Comparison of ENCODE assay signal across 1 cellular context in the genomic region with DNA sequence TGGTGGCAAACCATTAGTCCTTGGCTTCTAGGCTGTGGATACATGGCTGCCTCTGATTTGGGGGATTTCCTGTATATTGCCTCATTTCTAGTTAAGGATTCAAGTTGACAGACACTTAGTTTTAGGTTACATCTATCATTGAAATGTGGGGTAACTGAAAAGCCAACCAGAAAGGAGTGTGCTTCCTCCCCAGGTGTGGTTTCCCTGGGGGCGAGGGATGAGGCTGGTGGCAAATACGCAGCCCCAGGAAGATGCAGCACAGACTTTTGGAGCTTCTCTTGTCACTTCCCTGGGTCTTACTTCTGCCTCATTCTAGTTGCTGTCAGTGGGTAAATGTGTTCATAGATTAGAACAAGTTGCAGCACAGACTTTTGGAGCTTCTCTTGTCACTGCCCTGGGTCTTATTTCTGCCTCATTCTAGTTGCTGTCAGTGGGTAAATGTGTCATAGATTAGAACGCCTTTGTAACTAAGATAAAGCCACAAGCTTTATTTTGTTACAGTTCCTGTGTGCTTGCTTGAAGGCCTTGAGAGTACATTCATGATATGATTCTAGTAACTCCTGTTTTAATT.
TF ChIP-seq lines count a peak whose summit lies in the region.

No MANE protein-coding gene starts in this region.

TF ChIP-seq in K562, 482 proteins besides CTCF, POLR2A, EP300 and RAD21 (continued from another document):
- TF ChIP-seq, protein P1, sequence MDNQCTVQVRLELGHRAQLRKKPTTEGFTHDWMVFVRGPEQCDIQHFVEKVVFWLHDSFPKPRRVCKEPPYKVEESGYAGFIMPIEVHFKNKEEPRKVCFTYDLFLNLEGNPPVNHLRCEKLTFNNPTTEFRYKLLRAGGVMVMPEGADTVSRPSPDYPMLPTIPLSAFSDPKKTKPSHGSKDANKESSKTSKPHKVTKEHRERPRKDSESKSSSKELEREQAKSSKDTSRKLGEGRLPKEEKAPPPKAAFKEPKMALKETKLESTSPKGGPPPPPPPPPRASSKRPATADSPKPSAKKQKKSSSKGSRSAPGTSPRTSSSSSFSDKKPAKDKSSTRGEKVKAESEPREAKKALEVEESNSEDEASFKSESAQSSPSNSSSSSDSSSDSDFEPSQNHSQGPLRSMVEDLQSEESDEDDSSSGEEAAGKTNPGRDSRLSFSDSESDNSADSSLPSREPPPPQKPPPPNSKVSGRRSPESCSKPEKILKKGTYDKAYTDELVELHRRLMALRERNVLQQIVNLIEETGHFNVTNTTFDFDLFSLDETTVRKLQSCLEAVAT (IDR thresholded peaks at IDR 0.05), result no peak
- TF ChIP-seq RBM39 (optimal IDR thresholded peaks at IDR 0.05; ENCODE audit: low read depth, low read length) (no peak), SIN3B (IDR thresholded peaks at IDR 0.05; ENCODE audit: low read depth) (no peak), PRMT5 (CRISPR knock-in tag; IDR thresholded peaks at IDR 0.05) (no peak), RBBP5 (IDR thresholded peaks at IDR 0.05; ENCODE audit: borderline replicate concordance, insufficient read depth, low read length, poor library complexity, severe bottlenecking) (no peak), ZC3H8 (IDR thresholded peaks at IDR 0.05) (no peak), MYBL2 (IDR thresholded peaks at IDR 0.05; ENCODE audit: low read depth) (no peak), MYBL2 (CRISPR knock-in tag; IDR thresholded peaks at IDR 0.05; ENCODE audit: borderline replicate concordance) (no peak), HDAC3 (IDR thresholded peaks at IDR 0.05; ENCODE audit: borderline replicate concordance, partially characterized antibody) (no peak), ZFX (CRISPR knock-in tag; IDR thresholded peaks at IDR 0.05) (peak; percentile 61; the same call in 1 of the 2 replicates), ARNT (IDR thresholded peaks at IDR 0.05) (0 out of 4 replicates have a peak, but pooled peaks of 1 of the 2 experiments have one; percentile 40), HDAC8 (tag; IDR thresholded peaks at IDR 0.05) (no peak), SUPT5H (IDR thresholded peaks at IDR 0.05) (no peak), SOX6 (IDR thresholded peaks at IDR 0.05) (peak; percentile 91), FOSL1 (tag; conservative IDR thresholded peaks at IDR 0.05) (no peak), KDM4B (IDR thresholded peaks at IDR 0.05; ENCODE audit: borderline replicate concordance in 2 of 2, low read depth in 1 of 2) (no peak), FOS (IDR thresholded peaks at IDR 0.05; ENCODE audit: extremely low read depth, insufficient read length) (no peak), ELF2 (CRISPR knock-in tag; IDR thresholded peaks at IDR 0.05) (no peak), CEBPG (CRISPR knock-in tag; IDR thresholded peaks at IDR 0.05) (peak; percentile 66; the same call in 1 of the 2 replicates), CEBPG (tag; conservative IDR thresholded peaks at IDR 0.05 in 1 of 2, IDR thresholded peaks at IDR 0.05 in 1 of 2) (no peak)
- TF ChIP-seq, protein P2, sequence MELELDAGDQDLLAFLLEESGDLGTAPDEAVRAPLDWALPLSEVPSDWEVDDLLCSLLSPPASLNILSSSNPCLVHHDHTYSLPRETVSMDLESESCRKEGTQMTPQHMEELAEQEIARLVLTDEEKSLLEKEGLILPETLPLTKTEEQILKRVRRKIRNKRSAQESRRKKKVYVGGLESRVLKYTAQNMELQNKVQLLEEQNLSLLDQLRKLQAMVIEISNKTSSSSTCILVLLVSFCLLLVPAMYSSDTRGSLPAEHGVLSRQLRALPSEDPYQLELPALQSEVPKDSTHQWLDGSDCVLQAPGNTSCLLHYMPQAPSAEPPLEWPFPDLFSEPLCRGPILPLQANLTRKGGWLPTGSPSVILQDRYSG (tag; conservative IDR thresholded peaks at IDR 0.05; ENCODE audit: low read depth), result no peak
- TF ChIP-seq, protein P3, sequence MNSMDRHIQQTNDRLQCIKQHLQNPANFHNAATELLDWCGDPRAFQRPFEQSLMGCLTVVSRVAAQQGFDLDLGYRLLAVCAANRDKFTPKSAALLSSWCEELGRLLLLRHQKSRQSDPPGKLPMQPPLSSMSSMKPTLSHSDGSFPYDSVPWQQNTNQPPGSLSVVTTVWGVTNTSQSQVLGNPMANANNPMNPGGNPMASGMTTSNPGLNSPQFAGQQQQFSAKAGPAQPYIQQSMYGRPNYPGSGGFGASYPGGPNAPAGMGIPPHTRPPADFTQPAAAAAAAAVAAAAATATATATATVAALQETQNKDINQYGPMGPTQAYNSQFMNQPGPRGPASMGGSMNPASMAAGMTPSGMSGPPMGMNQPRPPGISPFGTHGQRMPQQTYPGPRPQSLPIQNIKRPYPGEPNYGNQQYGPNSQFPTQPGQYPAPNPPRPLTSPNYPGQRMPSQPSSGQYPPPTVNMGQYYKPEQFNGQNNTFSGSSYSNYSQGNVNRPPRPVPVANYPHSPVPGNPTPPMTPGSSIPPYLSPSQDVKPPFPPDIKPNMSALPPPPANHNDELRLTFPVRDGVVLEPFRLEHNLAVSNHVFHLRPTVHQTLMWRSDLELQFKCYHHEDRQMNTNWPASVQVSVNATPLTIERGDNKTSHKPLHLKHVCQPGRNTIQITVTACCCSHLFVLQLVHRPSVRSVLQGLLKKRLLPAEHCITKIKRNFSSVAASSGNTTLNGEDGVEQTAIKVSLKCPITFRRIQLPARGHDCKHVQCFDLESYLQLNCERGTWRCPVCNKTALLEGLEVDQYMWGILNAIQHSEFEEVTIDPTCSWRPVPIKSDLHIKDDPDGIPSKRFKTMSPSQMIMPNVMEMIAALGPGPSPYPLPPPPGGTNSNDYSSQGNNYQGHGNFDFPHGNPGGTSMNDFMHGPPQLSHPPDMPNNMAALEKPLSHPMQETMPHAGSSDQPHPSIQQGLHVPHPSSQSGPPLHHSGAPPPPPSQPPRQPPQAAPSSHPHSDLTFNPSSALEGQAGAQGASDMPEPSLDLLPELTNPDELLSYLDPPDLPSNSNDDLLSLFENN (IDR thresholded peaks at IDR 0.05; ENCODE audit: low read depth in 2 of 2, low read length in 2 of 2), result no peak
- TF ChIP-seq, protein P4, sequence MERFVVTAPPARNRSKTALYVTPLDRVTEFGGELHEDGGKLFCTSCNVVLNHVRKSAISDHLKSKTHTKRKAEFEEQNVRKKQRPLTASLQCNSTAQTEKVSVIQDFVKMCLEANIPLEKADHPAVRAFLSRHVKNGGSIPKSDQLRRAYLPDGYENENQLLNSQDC (CRISPR knock-in tag; IDR thresholded peaks at IDR 0.05), result no peak
- TF ChIP-seq, protein P5, sequence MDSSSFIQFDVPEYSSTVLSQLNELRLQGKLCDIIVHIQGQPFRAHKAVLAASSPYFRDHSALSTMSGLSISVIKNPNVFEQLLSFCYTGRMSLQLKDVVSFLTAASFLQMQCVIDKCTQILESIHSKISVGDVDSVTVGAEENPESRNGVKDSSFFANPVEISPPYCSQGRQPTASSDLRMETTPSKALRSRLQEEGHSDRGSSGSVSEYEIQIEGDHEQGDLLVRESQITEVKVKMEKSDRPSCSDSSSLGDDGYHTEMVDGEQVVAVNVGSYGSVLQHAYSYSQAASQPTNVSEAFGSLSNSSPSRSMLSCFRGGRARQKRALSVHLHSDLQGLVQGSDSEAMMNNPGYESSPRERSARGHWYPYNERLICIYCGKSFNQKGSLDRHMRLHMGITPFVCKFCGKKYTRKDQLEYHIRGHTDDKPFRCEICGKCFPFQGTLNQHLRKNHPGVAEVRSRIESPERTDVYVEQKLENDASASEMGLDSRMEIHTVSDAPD (CRISPR knock-in tag; IDR thresholded peaks at IDR 0.05), result no peak
- TF ChIP-seq, protein P6, sequence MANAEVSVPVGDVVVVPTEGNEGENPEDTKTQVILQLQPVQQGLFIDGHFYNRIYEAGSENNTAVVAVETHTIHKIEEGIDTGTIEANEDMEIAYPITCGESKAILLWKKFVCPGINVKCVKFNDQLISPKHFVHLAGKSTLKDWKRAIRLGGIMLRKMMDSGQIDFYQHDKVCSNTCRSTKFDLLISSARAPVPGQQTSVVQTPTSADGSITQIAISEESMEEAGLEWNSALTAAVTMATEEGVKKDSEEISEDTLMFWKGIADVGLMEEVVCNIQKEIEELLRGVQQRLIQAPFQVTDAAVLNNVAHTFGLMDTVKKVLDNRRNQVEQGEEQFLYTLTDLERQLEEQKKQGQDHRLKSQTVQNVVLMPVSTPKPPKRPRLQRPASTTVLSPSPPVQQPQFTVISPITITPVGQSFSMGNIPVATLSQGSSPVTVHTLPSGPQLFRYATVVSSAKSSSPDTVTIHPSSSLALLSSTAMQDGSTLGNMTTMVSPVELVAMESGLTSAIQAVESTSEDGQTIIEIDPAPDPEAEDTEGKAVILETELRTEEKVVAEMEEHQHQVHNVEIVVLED (CRISPR knock-in tag; IDR thresholded peaks at IDR 0.05), result no peak
